Comparison of ENCODE assay signal across 30 cellular contexts in genomic region chr20:44759595-44759994, GRCh38. TPM values are rescaled to one million over a fixed set of nuclear protein-coding genes. Genes with fewer than 3 reads are reported as not detected.
"Had no signal": no experiment of that assay in that cellular context is flagged by ENCODE, and none has a peak within 500 bp of the region (broad histone marks: within the 10 kb centered on the region; RNA-seq: fewer than 3 reads in every experiment).

No MANE protein-coding gene starts in this region.

- H3K79me2 ChIP-seq: parathyroid adenoma had no signal

- DNase-seq: nephron progenitor cell; nucleus accumbens; ovary; psoas muscle; right cardiac atrium; right lobe of liver; sigmoid colon; small intestine; stimulated activated CD4-positive, alpha-beta T cell treated with anti-CD3 and anti-CD28 coated beads, Interleukin-15, amount 100 ng/mL, for 24 hours; stimulated activated CD4-positive, alpha-beta T cell treated with anti-CD3 and anti-CD28 coated beads, Interleukin-2, amount 100 ng/mL, for 24 hours; stimulated activated CD4-positive, alpha-beta T cell treated with anti-CD3 and anti-CD28 coated beads, Interleukin-2, amount 100 ng/mL, for 48 hours; stimulated activated CD4-positive, alpha-beta T cell treated with anti-CD3 and anti-CD28 coated beads, Interleukin-4, amount 100 ng/mL, for 24 hours; stimulated activated naive B cell treated with anti-CD40 and anti-IgM and Interleukin-4, amounts not matched to agents 10 μg/mL and 1 μg/mL and 100 μg/mL, for 72 hours; stimulated activated naive CD4-positive, alpha-beta T cell treated with Interleukin-2 at 50 U/mL for 16 hours; stomach; thyroid gland; trophoblast cell; upper lobe of left lung had no signal

- H3K36me3 Mint-ChIP-seq: natural killer cell treated with Interleukin-12 subunit alpha and Interleukin-12 subunit beta and Interleukin-15 and Interleukin-18, amount 100 ng/mL, for 72 hours; stimulated activated effector memory CD8-positive, alpha-beta T cell treated with anti-CD3 and anti-CD28 coated beads, Interleukin-12 subunit alpha, Interleukin-12 subunit beta, amount 100 ng/mL, for 72 hours; stimulated activated naive B cell treated with anti-CD40 and anti-IgM and Interleukin-4, amounts not matched to agents 10 μg/mL and 1 μg/mL and 100 μg/mL, for 72 hours had no signal

- H3K4me1 ChIP-seq: parathyroid adenoma, psoas muscle, right lobe of liver, sigmoid colon, stomach, thyroid gland, tibial nerve, vagina had no signal

- ATAC-seq: natural killer cell treated with Interleukin-12 subunit alpha and Interleukin-12 subunit beta and Interleukin-15 and Interleukin-18, amount 100 ng/mL, for 72 hours; psoas muscle; right cardiac atrium; right lobe of liver; stimulated activated effector memory CD8-positive, alpha-beta T cell treated with anti-CD3 and anti-CD28 coated beads, Interleukin-12 subunit alpha, Interleukin-12 subunit beta, amount 100 ng/mL, for 72 hours; stimulated activated naive B cell treated with anti-CD40 and anti-IgM and Interleukin-4, amounts not matched to agents 10 μg/mL and 1 μg/mL and 100 μg/mL, for 72 hours had no signal

- H3K36me3 ChIP-seq: neutrophil, ovary, right lobe of liver, sigmoid colon, stomach, thoracic aorta, thyroid gland, tibial nerve, upper lobe of left lung, vagina had no signal

- H3K4me3 Mint-ChIP-seq: natural killer cell treated with Interleukin-12 subunit alpha and Interleukin-12 subunit beta and Interleukin-15 and Interleukin-18, amount 100 ng/mL, for 72 hours; nephron progenitor cell; neural crest cell; stimulated activated effector memory CD8-positive, alpha-beta T cell treated with anti-CD3 and anti-CD28 coated beads, Interleukin-12 subunit alpha, Interleukin-12 subunit beta, amount 100 ng/mL, for 72 hours; stimulated activated naive B cell treated with anti-CD40 and anti-IgM and Interleukin-4, amounts not matched to agents 10 μg/mL and 1 μg/mL and 100 μg/mL, for 72 hours; stimulated activated naive CD8-positive, alpha-beta T cell treated with anti-CD3 and anti-CD28 coated beads, Interleukin-15, Interleukin-2, amounts not matched to agents 100 ng/mL and 50 ng/mL, for 24 hours had no signal

- H3K9me3 Mint-ChIP-seq: natural killer cell treated with Interleukin-12 subunit alpha and Interleukin-12 subunit beta and Interleukin-15 and Interleukin-18, amount 100 ng/mL, for 72 hours; nephron progenitor cell; neural crest cell; stimulated activated effector memory CD8-positive, alpha-beta T cell treated with anti-CD3 and anti-CD28 coated beads, Interleukin-12 subunit alpha, Interleukin-12 subunit beta, amount 100 ng/mL, for 72 hours; stimulated activated naive B cell treated with anti-CD40 and anti-IgM and Interleukin-4, amounts not matched to agents 10 μg/mL and 1 μg/mL and 100 μg/mL, for 72 hours; stimulated activated naive CD8-positive, alpha-beta T cell treated with anti-CD3 and anti-CD28 coated beads, Interleukin-15, Interleukin-2, amounts not matched to agents 100 ng/mL and 50 ng/mL, for 24 hours had no signal

- H3K9me3 ChIP-seq: neutrophil, ovary, psoas muscle, right lobe of liver, sigmoid colon, stomach, thoracic aorta, thyroid gland, tibial nerve, upper lobe of left lung, vagina had no signal

- H3K27ac ChIP-seq: neutrophil, ovary, parathyroid adenoma, psoas muscle, right lobe of liver, sigmoid colon, stomach, thoracic aorta, thyroid gland, tibial nerve, upper lobe of left lung had no signal

- H3K4me3 ChIP-seq: ovary, psoas muscle, right lobe of liver, sigmoid colon, stomach, thoracic aorta, thyroid gland, tibial nerve, upper lobe of left lung, vagina had no signal

- H2AFZ ChIP-seq: parathyroid adenoma had no signal

- H3K27ac Mint-ChIP-seq: natural killer cell treated with Interleukin-12 subunit alpha and Interleukin-12 subunit beta and Interleukin-15 and Interleukin-18, amount 100 ng/mL, for 72 hours; nephron progenitor cell; progenitor cell of endocrine pancreas; stimulated activated effector memory CD8-positive, alpha-beta T cell treated with anti-CD3 and anti-CD28 coated beads, Interleukin-12 subunit alpha, Interleukin-12 subunit beta, amount 100 ng/mL, for 72 hours; stimulated activated naive B cell treated with anti-CD40 and anti-IgM and Interleukin-4, amounts not matched to agents 10 μg/mL and 1 μg/mL and 100 μg/mL, for 72 hours; stimulated activated naive CD8-positive, alpha-beta T cell treated with anti-CD3 and anti-CD28 coated beads, Interleukin-15, Interleukin-2, amounts not matched to agents 100 ng/mL and 50 ng/mL, for 24 hours had no signal

- H3K9ac ChIP-seq: parathyroid adenoma had no signal

- H3K27me3 ChIP-seq: ovary, right lobe of liver, thyroid gland, tibial nerve, upper lobe of left lung, vagina had no signal

- H3K4me1 Mint-ChIP-seq: neural crest cell; stimulated activated effector memory CD8-positive, alpha-beta T cell treated with anti-CD3 and anti-CD28 coated beads, Interleukin-12 subunit alpha, Interleukin-12 subunit beta, amount 100 ng/mL, for 72 hours; stimulated activated naive B cell treated with anti-CD40 and anti-IgM and Interleukin-4, amounts not matched to agents 10 μg/mL and 1 μg/mL and 100 μg/mL, for 72 hours had no signal

RNA-seq across cellular contexts. Expression of gene KCNK15, which starts 13.9 kb away (rescaled TPM):
- total RNA-seq: neural crest cell, temporal lobe had no signal

RNA-seq across cellular contexts. Expression of gene CCN5, which starts 44.4 kb away (rescaled TPM):
- total RNA-seq: natural killer cell treated with Interleukin-12 subunit alpha and Interleukin-12 subunit beta and Interleukin-15 and Interleukin-18, amount 100 ng/mL, for 72 hours; neural crest cell; progenitor cell of endocrine pancreas; skeletal muscle tissue; temporal lobe had no signal

RNA-seq across cellular contexts. Expression of gene RIMS4, which starts 50.8 kb away (rescaled TPM):
- total RNA-seq: natural killer cell treated with Interleukin-12 subunit alpha and Interleukin-12 subunit beta and Interleukin-15 and Interleukin-18, amount 100 ng/mL, for 72 hours; right lobe of liver had no signal
